Comparison of ENCODE assay signal across 8 cellular contexts in the genomic region with DNA sequence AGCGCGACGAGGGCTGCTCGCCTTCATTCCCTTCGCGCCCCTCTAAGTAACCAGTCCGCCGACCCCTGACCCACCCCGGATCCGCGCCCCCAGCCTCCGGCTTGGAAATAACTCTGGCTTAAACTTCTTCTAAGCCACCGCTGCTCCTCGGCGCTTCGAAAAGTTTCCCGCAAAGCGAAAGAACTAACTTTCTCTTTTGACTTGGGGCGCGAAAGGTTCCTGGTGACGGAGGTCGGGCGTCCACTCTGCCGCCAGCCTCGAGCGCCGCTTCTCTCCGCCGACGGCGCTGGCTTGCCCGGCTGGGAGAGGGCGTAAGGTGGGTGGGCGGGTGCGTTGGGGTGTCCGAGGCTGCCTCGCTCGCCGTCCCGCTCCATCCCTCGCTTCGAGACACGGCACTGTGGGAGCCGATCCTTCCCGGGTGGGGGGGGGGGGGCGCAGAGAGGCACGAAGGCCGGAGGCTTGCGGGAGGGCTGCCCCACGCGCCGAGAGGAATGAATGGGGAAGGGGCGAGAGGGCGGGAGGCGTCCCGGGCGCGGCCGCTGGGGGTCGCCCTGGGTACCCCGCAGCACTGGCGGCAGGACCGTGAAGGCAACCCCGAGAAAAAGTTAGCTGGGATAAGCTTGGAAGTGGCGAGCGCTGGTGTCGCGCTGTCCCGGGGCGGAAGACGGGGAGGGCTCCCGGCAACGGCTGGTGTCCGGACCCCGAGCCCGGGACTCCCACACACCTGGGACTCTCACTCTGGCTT. TPM values are rescaled to one million over a fixed set of nuclear protein-coding genes. Genes with fewer than 3 reads are reported as not detected.
DNase-seq lines count a peak whose midpoint lies in the region; ATAC-seq and TF ChIP-seq lines count a peak whose summit lies in the region.

No MANE protein-coding gene starts in this region.

- no peaks in the 10 kb centered on the region for H3K36me3 Mint-ChIP-seq in WTC11

- intact Hi-C loops in left lung (cut with DNase I) = loop anchor here in 1 of 2 donors (5.0 kb wide), 1 partner anchor 132 kb away; no protein-coding TSS in a partner anchor

- ATAC-seq in GM21528 (IDR thresholded peaks at IDR 0.05; ENCODE audit: low FRiP score, unreplicated experiment) = peak; percentile 23
- ATAC-seq in WTC11 = peak; percentile 19
- ATAC-seq in left lung = peak; percentile 33

- H3K4me3 ChIP-seq in Karpas-422 (ENCODE audit: low read length) (peak overlapping the region; percentile 64), left lung (peak overlapping the region; percentile 51 to 71)

- no peak overlapping the region for H3K27ac ChIP-seq in Karpas-422 (ENCODE audit: low read length)
- H3K27ac ChIP-seq in cingulate gyrus (ENCODE audit: low read depth, low read length) = peak overlapping the region; percentile 69
- H3K27ac ChIP-seq in left lung = peak overlapping the region; percentile 93 to 98

- H3K4me3 Mint-ChIP-seq in WTC11 = peak overlapping the region; percentile 89

- H3K4me2 ChIP-seq in Karpas-422 (ENCODE audit: low read depth, low read length, poor library complexity, severe bottlenecking) = peak overlapping the region; percentile 74

- peak overlapping the region; percentile 75 for H3K9ac ChIP-seq in Karpas-422 (ENCODE audit: low read length)

- H3K27ac Mint-ChIP-seq in WTC11 = peak overlapping the region; percentile 49; the same call in 1 of the 2 replicates

- POLR2A ChIA-PET in WTC11 (lab: Charles Lee) = interaction anchor here (0.6 to 3.0 kb wide), 42 partner anchors 10 to 1068 kb away, joined by 3 to 52 read pairs (median 4); a partner anchor contains a TSS

- TF ChIP-seq CTCF in WTC11 (IDR thresholded peaks at IDR 0.05) (peak; percentile 79), left lung (IDR thresholded peaks at IDR 0.05) (peak; percentile 42)

- H4K20me1 ChIP-seq in Karpas-422 (ENCODE audit: insufficient read depth, low read depth, low read length) = no peaks in the 10 kb centered on the region; the same call in 1 of the 2 replicates

- H3K9me2 ChIP-seq in Karpas-422 (replicated peaks; ENCODE audit: insufficient read depth, low read length) = no peaks in the 10 kb centered on the region

- H2AFZ ChIP-seq in Karpas-422 (ENCODE audit: low read length) = peak overlapping the region; percentile 97

- peaks cover 32% of the 10 kb centered on the region for H3K4me1 ChIP-seq in Karpas-422 (ENCODE audit: low read length)
- H3K4me1 ChIP-seq in left lung = peaks cover 6 to 51% of the 10 kb centered on the region in 2 donors

- peak; percentile 5 for DNase-seq in DMS114 treated with DMSO at 0.1 percent for 48 hours (lab: John Stamatoyannopoulos, UW; ENCODE audit: unreplicated experiment)
- DNase-seq in Karpas-422 = peak; percentile 53
- peak; percentile 78 for DNase-seq in WTC11 (ENCODE audit: low spot score)
- DNase-seq in left lung = peak; percentile 57 to 89
- peak; percentile 52 for DNase-seq in stimulated activated CD4-positive, alpha-beta T cell treated with anti-CD3 and anti-CD28 coated beads, Interleukin-4, amount 100 ng/mL, for 1 hour
- no peak for DNase-seq in NCI-H2029 treated with DMSO at 0.1 percent for 48 hours (lab: John Stamatoyannopoulos, UW)

- H3K27me3 ChIP-seq in Karpas-422 (ENCODE audit: low read length) (no peaks in the 10 kb centered on the region), left lung (peaks cover 12 to 68% of the 10 kb centered on the region in 2 donors)

- peaks cover 69% of the 10 kb centered on the region for H3K4me1 Mint-ChIP-seq in WTC11

- peaks cover 58% of the 10 kb centered on the region for H3K27me3 Mint-ChIP-seq in WTC11 (ENCODE audit: low read depth)

- CTCF ChIA-PET in WTC11 (lab: Charles Lee) = interaction anchor here (0.6 to 2.3 kb wide), 33 partner anchors 9 to 249 kb away, joined by 3 to 21 read pairs (median 5); a partner anchor contains a TSS

- H3K9me3 ChIP-seq in Karpas-422 (ENCODE audit: low read length) = no peaks in the 10 kb centered on the region
- no peaks in the 10 kb centered on the region for H3K9me3 ChIP-seq in left lung

- no peaks in the 10 kb centered on the region for H3K9me3 Mint-ChIP-seq in WTC11

- no peaks in the 10 kb centered on the region for H3K79me2 ChIP-seq in Karpas-422 (ENCODE audit: low read length)

- H3K36me3 ChIP-seq in Karpas-422 (ENCODE audit: insufficient read depth, low read length) = no peaks in the 10 kb centered on the region
- H3K36me3 ChIP-seq in left lung = no peaks in the 10 kb centered on the region

TF ChIP-seq in WTC11, 78 proteins besides CTCF, POLR2A, EP300 and RAD21 (continues in another document):
- no peak for TF ChIP-seq ZNF232 (CRISPR knock-in tag; IDR thresholded peaks at IDR 0.05)
- no peak for TF ChIP-seq SOX15 (CRISPR knock-in tag; IDR thresholded peaks at IDR 0.05)
- TF ChIP-seq, protein P1, sequence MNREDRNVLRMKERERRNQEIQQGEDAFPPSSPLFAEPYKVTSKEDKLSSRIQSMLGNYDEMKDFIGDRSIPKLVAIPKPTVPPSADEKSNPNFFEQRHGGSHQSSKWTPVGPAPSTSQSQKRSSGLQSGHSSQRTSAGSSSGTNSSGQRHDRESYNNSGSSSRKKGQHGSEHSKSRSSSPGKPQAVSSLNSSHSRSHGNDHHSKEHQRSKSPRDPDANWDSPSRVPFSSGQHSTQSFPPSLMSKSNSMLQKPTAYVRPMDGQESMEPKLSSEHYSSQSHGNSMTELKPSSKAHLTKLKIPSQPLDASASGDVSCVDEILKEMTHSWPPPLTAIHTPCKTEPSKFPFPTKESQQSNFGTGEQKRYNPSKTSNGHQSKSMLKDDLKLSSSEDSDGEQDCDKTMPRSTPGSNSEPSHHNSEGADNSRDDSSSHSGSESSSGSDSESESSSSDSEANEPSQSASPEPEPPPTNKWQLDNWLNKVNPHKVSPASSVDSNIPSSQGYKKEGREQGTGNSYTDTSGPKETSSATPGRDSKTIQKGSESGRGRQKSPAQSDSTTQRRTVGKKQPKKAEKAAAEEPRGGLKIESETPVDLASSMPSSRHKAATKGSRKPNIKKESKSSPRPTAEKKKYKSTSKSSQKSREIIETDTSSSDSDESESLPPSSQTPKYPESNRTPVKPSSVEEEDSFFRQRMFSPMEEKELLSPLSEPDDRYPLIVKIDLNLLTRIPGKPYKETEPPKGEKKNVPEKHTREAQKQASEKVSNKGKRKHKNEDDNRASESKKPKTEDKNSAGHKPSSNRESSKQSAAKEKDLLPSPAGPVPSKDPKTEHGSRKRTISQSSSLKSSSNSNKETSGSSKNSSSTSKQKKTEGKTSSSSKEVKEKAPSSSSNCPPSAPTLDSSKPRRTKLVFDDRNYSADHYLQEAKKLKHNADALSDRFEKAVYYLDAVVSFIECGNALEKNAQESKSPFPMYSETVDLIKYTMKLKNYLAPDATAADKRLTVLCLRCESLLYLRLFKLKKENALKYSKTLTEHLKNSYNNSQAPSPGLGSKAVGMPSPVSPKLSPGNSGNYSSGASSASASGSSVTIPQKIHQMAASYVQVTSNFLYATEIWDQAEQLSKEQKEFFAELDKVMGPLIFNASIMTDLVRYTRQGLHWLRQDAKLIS (CRISPR knock-in tag; IDR thresholded peaks at IDR 0.05; ENCODE audit: borderline replicate concordance) = no peak
- no peak for TF ChIP-seq PRRX2 (CRISPR knock-in tag; IDR thresholded peaks at IDR 0.05)
- TF ChIP-seq ZNF671 (CRISPR knock-in tag; IDR thresholded peaks at IDR 0.05) = no peak
- TF ChIP-seq, protein P2, sequence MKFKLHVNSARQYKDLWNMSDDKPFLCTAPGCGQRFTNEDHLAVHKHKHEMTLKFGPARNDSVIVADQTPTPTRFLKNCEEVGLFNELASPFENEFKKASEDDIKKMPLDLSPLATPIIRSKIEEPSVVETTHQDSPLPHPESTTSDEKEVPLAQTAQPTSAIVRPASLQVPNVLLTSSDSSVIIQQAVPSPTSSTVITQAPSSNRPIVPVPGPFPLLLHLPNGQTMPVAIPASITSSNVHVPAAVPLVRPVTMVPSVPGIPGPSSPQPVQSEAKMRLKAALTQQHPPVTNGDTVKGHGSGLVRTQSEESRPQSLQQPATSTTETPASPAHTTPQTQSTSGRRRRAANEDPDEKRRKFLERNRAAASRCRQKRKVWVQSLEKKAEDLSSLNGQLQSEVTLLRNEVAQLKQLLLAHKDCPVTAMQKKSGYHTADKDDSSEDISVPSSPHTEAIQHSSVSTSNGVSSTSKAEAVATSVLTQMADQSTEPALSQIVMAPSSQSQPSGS (CRISPR knock-in tag; IDR thresholded peaks at IDR 0.05; ENCODE audit: borderline replicate concordance, low read depth) = no peak
- TF ChIP-seq, protein P3, sequence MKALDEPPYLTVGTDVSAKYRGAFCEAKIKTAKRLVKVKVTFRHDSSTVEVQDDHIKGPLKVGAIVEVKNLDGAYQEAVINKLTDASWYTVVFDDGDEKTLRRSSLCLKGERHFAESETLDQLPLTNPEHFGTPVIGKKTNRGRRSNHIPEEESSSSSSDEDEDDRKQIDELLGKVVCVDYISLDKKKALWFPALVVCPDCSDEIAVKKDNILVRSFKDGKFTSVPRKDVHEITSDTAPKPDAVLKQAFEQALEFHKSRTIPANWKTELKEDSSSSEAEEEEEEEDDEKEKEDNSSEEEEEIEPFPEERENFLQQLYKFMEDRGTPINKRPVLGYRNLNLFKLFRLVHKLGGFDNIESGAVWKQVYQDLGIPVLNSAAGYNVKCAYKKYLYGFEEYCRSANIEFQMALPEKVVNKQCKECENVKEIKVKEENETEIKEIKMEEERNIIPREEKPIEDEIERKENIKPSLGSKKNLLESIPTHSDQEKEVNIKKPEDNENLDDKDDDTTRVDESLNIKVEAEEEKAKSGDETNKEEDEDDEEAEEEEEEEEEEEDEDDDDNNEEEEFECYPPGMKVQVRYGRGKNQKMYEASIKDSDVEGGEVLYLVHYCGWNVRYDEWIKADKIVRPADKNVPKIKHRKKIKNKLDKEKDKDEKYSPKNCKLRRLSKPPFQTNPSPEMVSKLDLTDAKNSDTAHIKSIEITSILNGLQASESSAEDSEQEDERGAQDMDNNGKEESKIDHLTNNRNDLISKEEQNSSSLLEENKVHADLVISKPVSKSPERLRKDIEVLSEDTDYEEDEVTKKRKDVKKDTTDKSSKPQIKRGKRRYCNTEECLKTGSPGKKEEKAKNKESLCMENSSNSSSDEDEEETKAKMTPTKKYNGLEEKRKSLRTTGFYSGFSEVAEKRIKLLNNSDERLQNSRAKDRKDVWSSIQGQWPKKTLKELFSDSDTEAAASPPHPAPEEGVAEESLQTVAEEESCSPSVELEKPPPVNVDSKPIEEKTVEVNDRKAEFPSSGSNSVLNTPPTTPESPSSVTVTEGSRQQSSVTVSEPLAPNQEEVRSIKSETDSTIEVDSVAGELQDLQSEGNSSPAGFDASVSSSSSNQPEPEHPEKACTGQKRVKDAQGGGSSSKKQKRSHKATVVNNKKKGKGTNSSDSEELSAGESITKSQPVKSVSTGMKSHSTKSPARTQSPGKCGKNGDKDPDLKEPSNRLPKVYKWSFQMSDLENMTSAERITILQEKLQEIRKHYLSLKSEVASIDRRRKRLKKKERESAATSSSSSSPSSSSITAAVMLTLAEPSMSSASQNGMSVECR (CRISPR knock-in tag; IDR thresholded peaks at IDR 0.05; ENCODE audit: borderline replicate concordance) = no peak
- no peak for TF ChIP-seq MXD4 (CRISPR knock-in tag; IDR thresholded peaks at IDR 0.05; ENCODE audit: borderline replicate concordance)
- TF ChIP-seq FOXK1 (CRISPR knock-in tag; IDR thresholded peaks at IDR 0.05) = no peak
- TF ChIP-seq NFYB (CRISPR knock-in tag; conservative IDR thresholded peaks at IDR 0.05; ENCODE audit: low read depth) = no peak

RNA-seq across cellular contexts. Expression of a gene that starts 0.6 kb away (rescaled TPM):
- total RNA-seq in Karpas-422 (2014; rRNA removed; shearing (Covaris generic); ENCODE audit: low replicate concordance) = 4.1 and 8.0 TPM in 2 replicates
- 12.5 to 19.4 TPM (median 14.6 TPM) in 3 replicates for total RNA-seq in WTC11 (2021)
- total RNA-seq in left lung = 10 to 100 TPM; 14.0 to 57.7 TPM
